16 cellular contexts compared by ENCODE assay signal in the genomic region with DNA sequence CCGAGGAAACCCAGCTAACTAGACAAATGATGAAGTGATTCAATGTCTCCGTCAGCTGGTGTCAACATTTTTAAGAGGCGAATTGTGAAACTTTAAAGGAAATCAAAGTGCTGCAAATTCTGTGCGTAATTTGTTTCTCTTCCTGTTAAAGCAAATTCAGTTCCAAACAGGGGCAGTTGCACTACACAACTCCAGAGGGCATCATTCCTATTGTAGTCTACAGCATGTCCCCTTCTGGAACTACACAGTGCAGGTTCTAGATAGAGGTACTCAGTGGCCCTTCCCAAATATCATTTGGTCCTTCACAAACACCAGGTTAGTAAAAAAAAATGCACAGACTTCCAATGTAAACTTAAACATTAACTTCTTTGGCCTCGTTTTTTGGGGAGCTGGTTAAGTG. TPM values are rescaled to one million over a fixed set of nuclear protein-coding genes. Genes with fewer than 3 reads are reported as not detected.
"Had no signal": no experiment of that assay in that cellular context is flagged by ENCODE, and none has a peak within 500 bp of the region (broad histone marks: within the 10 kb centered on the region; RNA-seq: fewer than 3 reads in every experiment).

No MANE protein-coding gene starts in this region.

- ATAC-seq: foreskin keratinocyte, sciatic nerve had no signal

- H3K27ac ChIP-seq: foreskin keratinocyte, left ventricle myocardium inferior, ovary had no signal

- DNase-seq: activated CD4-positive, alpha-beta T cell treated with anti-CD3 and anti-CD28 coated beads, Interleukin-2, amount 50 U/mL, for 1 hour; activated CD4-positive, CD25-positive, alpha-beta regulatory T cell; activated naive CD4-positive, alpha-beta T cell; activated naive CD8-positive, alpha-beta T cell treated with anti-CD3 and anti-CD28 coated beads, Interleukin-2, amount 10 ng/mL, durations not matched to agents 7 days and 5 days; activated T-cell treated with anti-CD3 and anti-CD28 coated beads for 4 hours; cortex of kidney; effector memory CD4-positive, alpha-beta T cell; foreskin keratinocyte; glutamatergic neuron; left ventricle myocardium inferior; naive B cell; ovary had no signal

- H3K4me1 ChIP-seq: foreskin keratinocyte, left ventricle myocardium inferior had no signal

- H3K27me3 ChIP-seq: ovary had no signal

- H3K9me3 ChIP-seq: left ventricle myocardium inferior, ovary had no signal

- H3K36me3 ChIP-seq: left ventricle myocardium inferior, ovary had no signal

- H3K4me3 ChIP-seq: left ventricle myocardium inferior, ovary had no signal

RNA-seq across cellular contexts. Expression of a gene that starts 38.3 kb away (rescaled TPM):
- total RNA-seq: activated naive CD8-positive, alpha-beta T cell treated with anti-CD3 and anti-CD28 coated beads, Interleukin-2, amount 10 ng/mL, durations not matched to agents 7 days and 5 days; foreskin keratinocyte; kidney epithelial cell; left ventricle myocardium inferior; mononuclear cell; sciatic nerve; temporal lobe had no signal
- polyA plus RNA-seq: foreskin keratinocyte had no signal
